16 cellular contexts compared by ENCODE assay signal in the genomic region with DNA sequence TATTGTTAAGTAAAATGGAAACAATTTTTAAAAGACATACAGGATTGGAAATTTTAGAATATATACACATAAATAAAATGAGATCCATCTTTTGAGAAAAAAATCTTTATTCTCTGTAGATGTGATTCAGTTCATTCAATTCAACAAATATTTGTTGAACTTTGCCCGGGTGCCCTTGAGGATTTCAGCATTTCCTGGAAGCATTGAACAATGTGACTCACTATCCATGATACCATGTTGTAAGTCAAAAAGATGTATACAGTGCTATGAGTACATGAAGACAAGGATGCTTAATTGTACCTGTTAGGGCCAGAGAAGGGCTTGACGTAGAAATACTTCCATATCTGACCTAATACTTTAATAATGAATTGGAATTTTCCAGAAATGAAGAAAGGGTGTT.
DNase-seq lines count a peak whose midpoint lies in the region; ATAC-seq, FAIRE-seq and TF ChIP-seq lines count a peak whose summit lies in the region.
"Had no signal": no experiment of that assay in that cellular context is flagged by ENCODE, and none has a peak within 500 bp of the region (broad histone marks: within the 10 kb centered on the region; RNA-seq: fewer than 3 reads in every experiment).

No MANE protein-coding gene starts in this region.

- H3K9ac ChIP-seq in subcutaneous abdominal adipose tissue (ENCODE audit: low read length in 5 of 5): no peak overlapping the region
- H3K9ac ChIP-seq: BLaER1 treated with 17β-estradiol and CSF1 and Interleukin-3, amounts not matched to agents 10 nM and 100 nM had no signal

- H3K9me3 ChIP-seq in subcutaneous abdominal adipose tissue (ENCODE audit: control insufficient read depth in 5 of 5, low read length in 5 of 5): no peaks in the 10 kb centered on the region
- H3K9me3 ChIP-seq: BLaER1 treated with 17β-estradiol and CSF1 and Interleukin-3, amounts not matched to agents 10 nM and 100 nM; Peyer's patch had no signal

- TF ChIP-seq CTCF in bronchial epithelial cell (IDR thresholded peaks at IDR 0.05; ENCODE audit: insufficient read depth, low read length, severe bottlenecking) (no peak), fibroblast of pulmonary artery (IDR thresholded peaks at IDR 0.05; ENCODE audit: low read length, missing control alignments) (no peak)

- H3K36me3 ChIP-seq in bronchial epithelial cell (ENCODE audit: control insufficient read depth, insufficient read depth, low read length) (no peaks in the 10 kb centered on the region), subcutaneous abdominal adipose tissue (ENCODE audit: control insufficient read depth in 5 of 5, insufficient read depth in 5 of 5, low read length in 5 of 5) (no peaks in the 10 kb centered on the region)
- H3K36me3 ChIP-seq: BLaER1 treated with 17β-estradiol and CSF1 and Interleukin-3, amounts not matched to agents 10 nM and 100 nM; Peyer's patch had no signal

- no peak for FAIRE-seq in bronchial epithelial cell (lab: Jason Lieb, UNC)
- FAIRE-seq: GM18507 had no signal

- H3K4me3 ChIP-seq in bronchial epithelial cell (ENCODE audit: low read depth, low read length) (no peak overlapping the region), fibroblast of pulmonary artery (replicated peaks; ENCODE audit: low read depth, low read length) (no peak overlapping the region), subcutaneous abdominal adipose tissue (ENCODE audit: low read depth in 1 of 5, low read length in 5 of 5) (no peak overlapping the region)
- H3K4me3 ChIP-seq: BLaER1 treated with 17β-estradiol and CSF1 and Interleukin-3, amounts not matched to agents 10 nM and 100 nM; Peyer's patch had no signal

- H3K4me1 ChIP-seq in subcutaneous abdominal adipose tissue (ENCODE audit: control insufficient read depth in 5 of 5, insufficient read depth in 5 of 5, low read length in 5 of 5): peaks cover 0 to 7% (median 0%) of the 10 kb centered on the region in 5 donors
- H3K4me1 ChIP-seq: Peyer's patch had no signal

- H3K27me3 ChIP-seq in bronchial epithelial cell (ENCODE audit: control insufficient read depth, insufficient read depth, low read length): no peaks in the 10 kb centered on the region
- no peaks in the 10 kb centered on the region for H3K27me3 ChIP-seq in subcutaneous abdominal adipose tissue (ENCODE audit: control insufficient read depth in 5 of 5, insufficient read depth in 4 of 5, low read length in 5 of 5)
- H3K27me3 ChIP-seq: BLaER1 treated with 17β-estradiol and CSF1 and Interleukin-3, amounts not matched to agents 10 nM and 100 nM; Peyer's patch had no signal

- peak; percentile 12 for DNase-seq in LoVo (ENCODE audit: low spot score)
- DNase-seq in bronchial epithelial cell (ENCODE audit: low read depth): peak; percentile 49
- peak; percentile 32 for DNase-seq in fibroblast of pulmonary artery (ENCODE audit: low read depth)
- DNase-seq in activated CD8-positive, alpha-beta memory T cell treated with anti-CD3 and anti-CD28 coated beads, Interleukin-2, amount 50 U/mL, for 48 hours: no peak
- DNase-seq in OCI-M2 (lab: John Stamatoyannopoulos, UW; ENCODE audit: unreplicated experiment): no peak
- DNase-seq: KG1, NCI-H1930, NCI-H2171, NCI-H446 treated with DMSO at 0.1 percent for 48 hours, NCI-H774, Peyer's patch, SHP77 treated with DMSO at 0.1 percent for 48 hours had no signal

- no peak for ATAC-seq in HG02981 (IDR thresholded peaks at IDR 0.05; ENCODE audit: unreplicated experiment)

- peak overlapping the region; percentile 21 for H3K27ac ChIP-seq in subcutaneous abdominal adipose tissue (ENCODE audit: low read depth, low read length)
- H3K27ac ChIP-seq: BLaER1 treated with 17β-estradiol and CSF1 and Interleukin-3, amounts not matched to agents 10 nM and 100 nM; Peyer's patch had no signal

Comparison
In these comparisons a context has a peak if more than half of its experiments do, and no peak if none do; other contexts are left out.
1. DNase-seq: peak in LoVo (single experiment), bronchial epithelial cell (single experiment) and fibroblast of pulmonary artery (single experiment); none in activated CD8-positive, alpha-beta memory T cell treated with anti-CD3 and anti-CD28 coated beads, Interleukin-2, amount 50 U/mL, for 48 hours (single experiment) and OCI-M2 (single experiment).